Comparison of ENCODE assay signal across 12 cellular contexts in genomic region chr17:81385320-81386111, GRCh38. TPM values are rescaled to one million over a fixed set of nuclear protein-coding genes. Genes with fewer than 3 reads are reported as not detected.
A peak's percentile ranks its signal among the peaks of the same experiment; 100 is the strongest.
DNase-seq lines count a peak whose midpoint lies in the region; ATAC-seq lines count a peak whose summit lies in the region.
"Had no signal": no experiment of that assay in that cellular context is flagged by ENCODE, and none has a peak within 500 bp of the region (broad histone marks: within the 10 kb centered on the region; RNA-seq: fewer than 3 reads in every experiment).

No MANE protein-coding gene starts in this region.

- H3K9me3 ChIP-seq in HAP-1: no peaks in the 10 kb centered on the region
- H3K9me3 ChIP-seq: pancreas had no signal

- DNase-seq in G401 (ENCODE audit: low spot score) (peak; percentile 28), amygdala (lab: John Stamatoyannopoulos, UW) (peak in 55 of 56 donors; percentile 81 to 100 (median 95)), inferior parietal cortex (ENCODE audit: extremely low spot score) (peak; percentile 92), putamen (ENCODE audit: low spot score) (peak; percentile 99), HAP-1 (ENCODE audit: low spot score in 2 of 2) (no peak), MV-4-11 (lab: John Stamatoyannopoulos, UW) (no peak)
- DNase-seq in activated CD4-positive, CD25-positive, alpha-beta regulatory T cell (lab: John Stamatoyannopoulos, UW): no peak
- DNase-seq: DND-41; SHP77; stimulated activated naive CD8-positive, alpha-beta T cell treated with anti-CD3 and anti-CD28 coated beads, Interleukin-15, Interleukin-2, amounts not matched to agents 100 U/mL and 50 U/mL, for 24 hours had no signal

- no peak for ATAC-seq in HG02973 (IDR thresholded peaks at IDR 0.05; ENCODE audit: unreplicated experiment)
- ATAC-seq: stimulated activated naive CD8-positive, alpha-beta T cell treated with anti-CD3 and anti-CD28 coated beads, Interleukin-15, Interleukin-2, amounts not matched to agents 100 U/mL and 50 U/mL, for 24 hours had no signal

- no peak overlapping the region for H3K4me3 ChIP-seq in HAP-1

- peaks cover 12% of the 10 kb centered on the region for H3K4me1 ChIP-seq in HAP-1

- H3K36me3 ChIP-seq in HAP-1 (replicated peaks): no peaks in the 10 kb centered on the region
- H3K36me3 ChIP-seq: pancreas had no signal

- in situ Hi-C loops in G401 (cut with HindIII; ENCODE audit: low sequenced_read_pairs) (no loop called here), HAP-1 (cut with MboI; ENCODE audit: low sequenced_read_pairs) (no loop called here)

- H3K27me3 ChIP-seq in HAP-1 (ENCODE audit: low read depth): no peaks in the 10 kb centered on the region
- H3K27me3 ChIP-seq: pancreas had no signal

RNA-seq across cellular contexts. Expression of gene BAHCC1, which starts 9.7 kb away (rescaled TPM):
- 5.3 and 9.6 TPM in 2 replicates for total RNA-seq in G401 (2014; rRNA removed; shearing (Covaris generic))

Comparison
In these comparisons a context has a peak if more than half of its experiments do, and no peak if none do; other contexts are left out.
1. DNase-seq: peak in G401 (single experiment), amygdala (55 of 56), inferior parietal cortex (single experiment) and putamen (single experiment); none in HAP-1 (0 of 2), MV-4-11 (single experiment) and activated CD4-positive, CD25-positive, alpha-beta regulatory T cell (0 of 4).